ENCODE assay signal across 8 cellular contexts in the genomic region with DNA sequence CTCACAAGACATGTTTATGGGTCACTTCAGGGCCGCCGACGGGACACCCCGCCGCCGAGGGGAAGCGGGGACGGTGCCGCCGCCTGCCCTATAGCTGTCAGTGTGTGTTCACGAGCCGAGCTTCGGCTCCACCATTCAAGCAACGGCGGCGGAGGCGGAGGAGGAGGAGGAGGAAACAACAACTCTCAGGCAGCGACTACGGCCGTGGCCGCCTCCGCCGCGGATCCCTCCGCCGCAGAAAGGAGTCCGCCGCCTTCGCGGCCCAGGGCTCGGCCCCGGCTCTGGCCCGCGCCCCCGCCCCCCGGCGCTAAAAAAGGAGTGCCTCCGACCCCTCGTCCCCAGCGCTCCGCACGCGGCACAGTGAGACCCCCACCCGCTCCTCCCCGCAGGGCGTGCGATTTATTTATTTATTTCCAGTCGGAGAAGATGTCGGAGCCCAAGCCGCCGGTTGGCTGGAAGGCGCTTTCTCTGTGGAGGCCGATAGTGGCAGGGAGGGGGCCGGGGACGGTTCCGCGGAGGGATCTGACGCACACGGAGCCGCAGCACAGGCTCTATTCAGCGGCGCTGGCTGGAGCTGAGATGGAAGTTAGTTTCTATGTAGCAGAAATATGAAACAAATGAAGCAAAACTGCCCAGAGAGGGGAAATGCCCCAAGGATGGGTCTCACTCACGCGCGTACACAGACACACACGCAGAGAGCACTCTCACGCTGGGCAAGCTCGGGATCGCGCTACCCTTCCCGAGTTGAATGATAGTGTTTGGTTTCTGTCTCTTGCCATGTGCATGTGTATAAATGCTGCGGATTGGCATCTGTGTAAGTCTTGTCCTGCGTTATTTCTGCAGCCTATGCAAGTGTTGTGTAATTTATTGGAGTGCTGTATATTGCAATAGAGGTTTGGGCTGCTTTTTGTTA. TPM values are rescaled to one million over a fixed set of nuclear protein-coding genes. Genes with fewer than 3 reads are reported as not detected.
DNase-seq lines count a peak whose midpoint lies in the region; ATAC-seq, FAIRE-seq and TF ChIP-seq lines count a peak whose summit lies in the region.

A gene (minus strand): TSS at position 198 of the 913 bp plus-strand sequence. CDS start 186 bp downstream, at position 12.

- CTCF ChIA-PET in AG04450 (lab: Charles Lee): interaction anchor here (0.6 kb wide), 1 partner anchor 622 kb away, joined by 8 read pairs; no protein-coding TSS in a partner anchor

- TF ChIP-seq POLR2A in breast epithelium (IDR thresholded peaks at IDR 0.05): peak; percentile 16

- FAIRE-seq in small intestine (lab: Jason Lieb, UNC): no peak

- peak within 1 kb of the TSS; percentile 84 for H3K4me3 ChIP-seq in AG04450 (ENCODE audit: low read depth, low read length)
- H3K4me3 ChIP-seq in WERI-Rb-1 (ENCODE audit: low read depth, low read length): peak within 1 kb of the TSS; percentile 82
- H3K4me3 ChIP-seq in breast epithelium: peak within 1 kb of the TSS; percentile 81 to 90 (median 85)
- peak within 1 kb of the TSS; percentile 97 to 99 for H3K4me3 ChIP-seq in small intestine (ENCODE audit: low read depth in 1 of 2, low read length in 2 of 2)

- POLR2A ChIA-PET in AG04450 (lab: Yijun Ruan, JAX): interaction anchor here (0.5 to 1.6 kb wide), 9 partner anchors 9 to 467 kb away, joined by 3 to 4 read pairs (median 3); a partner anchor contains a TSS

- WGBS in small intestine, 3 donors: 0% methylated on average over 58 to 73 of the region's 73 CpGs

- H3K4me1 ChIP-seq in breast epithelium (peaks cover 0 to 4% of the 10 kb centered on the region in 2 donors), small intestine (ENCODE audit: control insufficient read depth in 2 of 2, insufficient read depth in 1 of 2, low read depth in 1 of 2, low read length in 1 of 2) (peaks cover 0 to 2% of the 10 kb centered on the region in 2 donors)

- DNase-seq in AG04450 (ENCODE audit: low read depth, low spot score) (peak; percentile 97), NCI-H2227 (lab: John Stamatoyannopoulos, UW; ENCODE audit: unreplicated experiment) (peak; percentile 94), WERI-Rb-1 (peak; percentile 93), breast epithelium (ENCODE audit: low spot score in 2 of 2) (peak; percentile 88 to 91), iPS-NIHi11 (ENCODE audit: low spot score) (peak; percentile 80), small intestine (peak; percentile 94)

- H3K27me3 ChIP-seq in AG04450 (ENCODE audit: control insufficient read depth, insufficient read depth, low read length) (no peaks in the 10 kb centered on the region), WERI-Rb-1 (ENCODE audit: insufficient read depth, low read depth, severe bottlenecking) (no peaks in the 10 kb centered on the region), breast epithelium (no peaks in the 10 kb centered on the region), small intestine (ENCODE audit: control insufficient read depth in 2 of 2, insufficient read depth in 2 of 2, low read length in 2 of 2) (no peaks in the 10 kb centered on the region)

- ATAC-seq in GM18909 (IDR thresholded peaks at IDR 0.05; ENCODE audit: poor library complexity, unreplicated experiment): peak; percentile 71
- ATAC-seq in HG03159 (IDR thresholded peaks at IDR 0.05; ENCODE audit: unreplicated experiment): peak; percentile 72

- intact Hi-C loops in breast epithelium (cut with DNase I; ENCODE audit: low total_unique reads): no loop called here

- H3K9me3 ChIP-seq in AG04450 (ENCODE audit: control insufficient read depth, insufficient read depth, low read length) (no peaks in the 10 kb centered on the region; the same call in 1 of the 2 replicates), WERI-Rb-1 (ENCODE audit: severe bottlenecking) (no peaks in the 10 kb centered on the region), breast epithelium (no peaks in the 10 kb centered on the region), small intestine (ENCODE audit: control insufficient read depth, low read depth) (no peaks in the 10 kb centered on the region)

- H3K27ac ChIP-seq in AG04450 (ENCODE audit: low read depth, low read length) (peak within 1 kb of the TSS; percentile 89), WERI-Rb-1 (peak within 1 kb of the TSS; percentile 99), breast epithelium (peak within 1 kb of the TSS; percentile 97 to 98), small intestine (ENCODE audit: low read depth in 1 of 2, low read length in 1 of 2) (peak within 1 kb of the TSS; percentile 97 to 100)

- TF ChIP-seq CTCF in AG04450 (IDR thresholded peaks at IDR 0.05; ENCODE audit: low read depth, low read length): no peak
- TF ChIP-seq CTCF in WERI-Rb-1 (IDR thresholded peaks at IDR 0.05; ENCODE audit: low read depth, low read length): no peak
- peak in 1 of 3 donors; percentile 12 for TF ChIP-seq CTCF in breast epithelium (IDR thresholded peaks at IDR 0.05)

- peaks cover 5% of the 10 kb centered on the region for H3K36me3 ChIP-seq in WERI-Rb-1
- H3K36me3 ChIP-seq in breast epithelium: no peaks in the 10 kb centered on the region
- no peaks in the 10 kb centered on the region for H3K36me3 ChIP-seq in small intestine (ENCODE audit: control insufficient read depth in 2 of 2, insufficient read depth in 2 of 2, low read length in 2 of 2)

RNA-seq across cellular contexts. Expression of the gene that starts here (rescaled TPM):
- 8.4 and 11.1 TPM in 2 replicates for polyA plus RNA-seq in AG04450 (2011; rRNA removed)
- 17.4 and 34.8 TPM in 2 replicates for polyA minus RNA-seq in AG04450 (2011; rRNA and poly(A)+ RNA removed)
- 10 to 100 TPM; 31.7 to 73.6 (median 44.9) TPM for total RNA-seq in breast epithelium
- polyA plus RNA-seq in small intestine: 1 to 10 TPM; 6.0 to 6.5 (median 6.2) TPM

Comparison
In these comparisons a context has a peak if more than half of its experiments do, and no peak if none do; other contexts are left out.
1. Peak in every context shown above with its lines: DNase-seq, ATAC-seq, H3K4me3 ChIP-seq and H3K27ac ChIP-seq.